10 cellular contexts compared by ENCODE assay signal in the genomic region with DNA sequence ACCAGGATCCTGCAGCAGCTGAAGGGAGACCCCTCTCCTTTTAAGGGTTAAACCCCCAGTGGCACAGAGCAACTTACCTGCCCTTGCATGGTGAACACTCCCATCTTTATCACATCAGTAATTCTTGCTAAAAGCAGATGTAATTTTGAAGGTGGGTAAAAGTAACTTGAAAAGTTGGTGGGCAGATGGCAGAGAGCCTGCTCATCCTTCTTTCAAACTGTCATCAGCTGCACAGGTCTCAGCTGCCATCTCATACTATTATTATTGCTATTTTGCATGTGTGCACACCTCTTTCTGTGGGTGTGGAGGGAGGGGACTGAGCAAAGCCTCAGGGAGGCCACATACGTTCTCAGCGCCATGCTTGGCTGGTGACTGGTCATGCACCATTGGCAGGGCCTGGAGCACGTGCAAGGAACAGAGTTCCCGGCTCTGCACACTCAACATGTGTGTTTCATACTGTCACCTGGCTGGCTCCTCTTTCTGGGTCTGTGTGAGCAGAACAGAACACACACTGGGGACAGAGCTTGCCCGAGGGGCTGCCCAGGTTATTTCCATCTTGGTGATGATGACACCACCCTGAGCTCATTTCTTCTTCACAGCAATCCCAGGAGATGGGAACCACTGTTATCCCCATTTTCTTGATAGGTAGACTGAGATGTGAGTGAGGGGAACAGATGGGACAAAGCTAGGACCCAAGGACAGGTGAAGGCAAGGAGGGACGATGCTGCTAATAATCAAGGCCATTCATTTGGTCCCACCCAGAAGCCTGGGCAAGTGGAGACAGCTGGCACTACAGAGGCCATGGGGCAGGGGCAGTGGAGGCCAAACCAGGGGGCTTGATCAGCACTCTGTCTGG.
DNase-seq lines count a peak whose midpoint lies in the region; ATAC-seq, FAIRE-seq and TF ChIP-seq lines count a peak whose summit lies in the region.
"Had no signal": no experiment of that assay in that cellular context is flagged by ENCODE, and none has a peak within 500 bp of the region (broad histone marks: within the 10 kb centered on the region; RNA-seq: fewer than 3 reads in every experiment).

No MANE protein-coding gene starts in this region.

- no peak for TF ChIP-seq EP300 in H1 (IDR thresholded peaks at IDR 0.05; ENCODE audit: borderline replicate concordance in 1 of 2, low read depth in 2 of 2, low read length in 2 of 2)

- POLR2A ChIA-PET in H1 (lab: Charles Lee; ENCODE audit: partially characterized antibody), result no interaction called here

- no peaks in the 10 kb centered on the region for H3K79me2 ChIP-seq in H1 (ENCODE audit: control insufficient read depth in 1 of 2, insufficient read depth in 2 of 2, low read length in 2 of 2)

- 0 out of 2 replicates have a peak overlapping the region, but pooled peaks have one; percentile 9 for H2BK12ac ChIP-seq in H1 (ENCODE audit: low read depth, low read length)

- no peak for TF ChIP-seq CTCF in H1 (IDR thresholded peaks at IDR 0.05; ENCODE audit: control extremely low read depth in 1 of 3, insufficient read depth in 1 of 3, low read depth in 1 of 3, low read length in 3 of 3)

- H3K36me3 ChIP-seq in H1 (ENCODE audit: control insufficient read depth in 2 of 4, insufficient read depth in 4 of 4, low read length in 3 of 4), result no peaks in the 10 kb centered on the region
- no peaks in the 10 kb centered on the region for H3K36me3 ChIP-seq in effector memory CD4-positive, alpha-beta T cell (ENCODE audit: control insufficient read depth, insufficient read depth, low read length)

- no peak for FAIRE-seq in H1 (lab: Jason Lieb, UNC)

- H3K4me1 ChIP-seq in H1 (replicated peaks in 1 of 4; ENCODE audit: control insufficient read depth in 3 of 4, insufficient read depth in 4 of 4, low read length in 3 of 4), result 0 out of 7 replicates have a peak, but pooled peaks cover 0 to 4% (median 0%) of the 10 kb centered on the region in 4 experiments
- H3K4me1 ChIP-seq in effector memory CD4-positive, alpha-beta T cell (ENCODE audit: control insufficient read depth, insufficient read depth, low read length, poor library complexity, severe bottlenecking), result no peaks in the 10 kb centered on the region

- H3K9me3 ChIP-seq in H1 (ENCODE audit: insufficient read depth in 2 of 2, low read depth in 1 of 2, low read length in 1 of 2), result no peaks in the 10 kb centered on the region
- no peaks in the 10 kb centered on the region for H3K9me3 ChIP-seq in effector memory CD4-positive, alpha-beta T cell (ENCODE audit: control insufficient read depth, low read length)

- DNase-seq in H1 (ENCODE audit: low read depth in 1 of 2, low spot score in 2 of 2) (no peak), T-helper 9 cell (no peak), globus pallidus (ENCODE audit: low spot score) (no peak), activated gamma-delta T cell (lab: John Stamatoyannopoulos, UW) (no peak)
- DNase-seq in effector memory CD4-positive, alpha-beta T cell, result no peak
- DNase-seq: NCI-H1436 had no signal

- TF ChIP-seq RAD21 in H1 (IDR thresholded peaks at IDR 0.05 in 1 of 2, conservative IDR thresholded peaks at IDR 0.05 in 1 of 2; ENCODE audit: low read depth in 2 of 2, low read length in 2 of 2), result no peak

- no peak overlapping the region for H4K91ac ChIP-seq in H1 (replicated peaks; ENCODE audit: insufficient read length, low read length)

- no peaks in the 10 kb centered on the region for H3K27me3 ChIP-seq in H1 (replicated peaks in 1 of 4; ENCODE audit: control insufficient read depth in 3 of 4, extremely low read depth in 1 of 4, insufficient read depth in 3 of 4, low read length in 3 of 4)
- no peaks in the 10 kb centered on the region for H3K27me3 ChIP-seq in effector memory CD4-positive, alpha-beta T cell (replicated peaks; ENCODE audit: control insufficient read depth, insufficient read depth, low read length, poor library complexity, severe bottlenecking)

- no peak overlapping the region for H3K14ac ChIP-seq in H1 (ENCODE audit: insufficient read length)

- TF ChIP-seq POLR2A in H1 (IDR thresholded peaks at IDR 0.05; ENCODE audit: control extremely low read depth in 1 of 2, low read depth in 2 of 2, low read length in 2 of 2), result no peak

- no peak overlapping the region for H2BK5ac ChIP-seq in H1 (ENCODE audit: low read depth, low read length)

- no peak overlapping the region for H2AFZ ChIP-seq in H1 (ENCODE audit: low read length)

- H2BK15ac ChIP-seq in H1 (ENCODE audit: low read length), result no peak overlapping the region

- H4K5ac ChIP-seq in H1 (ENCODE audit: insufficient read length, low read depth, low read length), result no peak overlapping the region

- no peak overlapping the region for H3K56ac ChIP-seq in H1 (replicated peaks; ENCODE audit: insufficient read length, low read depth, low read length)

- no peak overlapping the region for H3K18ac ChIP-seq in H1 (ENCODE audit: extremely low read depth, low read length)

- H3K4me3 ChIP-seq in H1 (ENCODE audit: extremely low read depth in 1 of 4, insufficient read depth in 2 of 4, low read depth in 3 of 4, low read length in 4 of 4), result no peak overlapping the region
- no peak overlapping the region for H3K4me3 ChIP-seq in effector memory CD4-positive, alpha-beta T cell (ENCODE audit: insufficient read depth, low read depth, low read length, poor library complexity, severe bottlenecking)

- ATAC-seq in GM18499 (IDR thresholded peaks at IDR 0.05; ENCODE audit: insufficient read depth, unreplicated experiment) (peak; percentile 76), GM19467 (IDR thresholded peaks at IDR 0.05; ENCODE audit: unreplicated experiment) (peak; percentile 81), HG03103 (IDR thresholded peaks at IDR 0.05; ENCODE audit: low read depth, unreplicated experiment) (peak; percentile 67)

- no peak overlapping the region for H3K27ac ChIP-seq in H1 (ENCODE audit: low read depth, low read length)
- H3K27ac ChIP-seq in effector memory CD4-positive, alpha-beta T cell (ENCODE audit: insufficient read depth, low read length, poor library complexity, severe bottlenecking), result no peak overlapping the region
- H3K27ac ChIP-seq: VCaP had no signal

- no peak overlapping the region for H3K23ac ChIP-seq in H1 (ENCODE audit: insufficient read length)

- no peaks in the 10 kb centered on the region for H4K20me1 ChIP-seq in H1 (replicated peaks in 1 of 2; ENCODE audit: control insufficient read depth in 1 of 2, insufficient read depth in 2 of 2, low read length in 2 of 2)

- H2AK5ac ChIP-seq in H1 (ENCODE audit: low read depth, low read length), result no peak overlapping the region

- no peak overlapping the region for H3K4ac ChIP-seq in H1 (replicated peaks; ENCODE audit: insufficient read length, low read depth, low read length)

- no peak overlapping the region for H4K8ac ChIP-seq in H1 (ENCODE audit: extremely low read depth, insufficient read depth, low read length)

- no peak overlapping the region for H3K4me2 ChIP-seq in H1 (ENCODE audit: insufficient read depth in 1 of 2, low read depth in 2 of 2, low read length in 2 of 2)

- no peak overlapping the region for H3K9ac ChIP-seq in H1 (replicated peaks in 1 of 4; ENCODE audit: extremely low read depth in 1 of 4, low read depth in 3 of 4, low read length in 3 of 4)

- no peaks in the 10 kb centered on the region for H3K79me1 ChIP-seq in H1 (ENCODE audit: low read depth, low read length)

- H2BK20ac ChIP-seq in H1 (ENCODE audit: low read length), result no peak overlapping the region

- 92% methylated on average over 6 of the region's 6 CpGs; no CpG with 5 or more reads in 1 of the 2 experiments for WGBS in H1 (ENCODE audit: extremely low coverage in 1 of 2, insufficient coverage in 1 of 2, insufficient read length in 1 of 2, insufficient replicate concordance in 2 of 2, low coverage in 1 of 2, low lambda C conversion rate in 2 of 2, missing lambda C conversion rate in 1 of 2), 2 experiments

- no peak overlapping the region for H2BK120ac ChIP-seq in H1 (replicated peaks; ENCODE audit: low read depth, low read length)

- CTCF ChIA-PET in H1 (lab: Charles Lee; ENCODE audit: partially characterized antibody), result interaction anchor here (1.5 kb wide), 1 partner anchor 11 kb away, joined by 3 read pairs; no protein-coding TSS in a partner anchor

- H3K23me2 ChIP-seq in H1 (ENCODE audit: low read depth, low read length), result no peaks in the 10 kb centered on the region

TF ChIP-seq in H1, 55 proteins besides CTCF, POLR2A, EP300 and RAD21:
- no peak for TF ChIP-seq SP4 (IDR thresholded peaks at IDR 0.05; ENCODE audit: low read length)
- no peak for TF ChIP-seq TAF7 (optimal IDR thresholded peaks at IDR 0.05; ENCODE audit: borderline replicate concordance, low read depth, low read length)
- TF ChIP-seq CHD1 (IDR thresholded peaks at IDR 0.05; ENCODE audit: low read depth, low read length), result no peak
- no peak for TF ChIP-seq YY1 (IDR thresholded peaks at IDR 0.05; ENCODE audit: low read depth, low read length)
